8 cellular contexts compared by ENCODE assay signal in the genomic region with DNA sequence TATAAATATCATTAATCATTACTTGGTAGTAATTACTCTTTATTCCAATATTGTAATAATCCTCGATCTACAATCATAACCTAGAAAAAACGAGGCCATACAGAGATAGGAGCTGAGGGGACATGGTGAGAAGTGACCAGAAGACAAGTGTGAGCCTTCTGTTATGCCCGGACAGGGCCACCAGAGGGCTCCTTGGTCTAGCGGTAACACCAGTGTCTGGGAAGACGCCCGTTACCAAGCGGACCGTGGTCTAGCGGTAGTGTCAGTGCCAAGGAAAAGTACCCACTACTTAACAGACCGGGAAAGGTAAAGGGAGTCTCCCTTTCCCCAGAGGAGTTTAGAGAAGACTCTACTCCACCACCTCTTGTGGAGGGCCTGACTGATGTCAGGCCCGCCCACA. TPM values are rescaled to one million over a fixed set of nuclear protein-coding genes. Genes with fewer than 3 reads are reported as not detected.
DNase-seq lines count a peak whose midpoint lies in the region; ATAC-seq and TF ChIP-seq lines count a peak whose summit lies in the region.
"Not testable (repeated sequence)": the region's sequence is repeated elsewhere in the genome, so short reads cannot be mapped to it uniquely, and the experiment has no call there.

No MANE protein-coding gene starts in this region.

- WGBS in H9 (ENCODE audit: extremely low coverage, insufficient read length, low lambda C conversion rate): no CpG with 5 or more reads among the region's 11 CpGs
- whole genome bisulfite sequencing in heart left ventricle, 4 donors: 72 to 91% (median 80%) methylated on average over 11 of the region's 11 CpGs
- 65 to 85% methylated on average over 11 of the region's 11 CpGs for WGBS in thyroid gland, 2 donors

- H2AK5ac ChIP-seq in H9 (ENCODE audit: insufficient read length, low read length): not testable (repeated sequence)

- H3K9me2 ChIP-seq in OCI-LY1 (ENCODE audit: low read depth, low read length): not testable (repeated sequence)

- not testable (repeated sequence) for H4K20me1 ChIP-seq in H9 (ENCODE audit: control insufficient read depth, insufficient read depth, insufficient read length); OCI-LY1 (ENCODE audit: insufficient read depth, low read length)

- not testable (repeated sequence) for H2BK12ac ChIP-seq in H9 (ENCODE audit: insufficient read length, low read depth, low read length)

- H2BK5ac ChIP-seq in H9 (ENCODE audit: insufficient read length, low read length): not testable (repeated sequence)

- H3K79me1 ChIP-seq in H9 (ENCODE audit: insufficient read depth, low read depth, low read length, poor library complexity, severe bottlenecking): not testable (repeated sequence)

- not testable (repeated sequence) for H3K4me1 ChIP-seq in H9 (ENCODE audit: insufficient read depth, low read length); OCI-LY1 (ENCODE audit: insufficient read depth, low read length, severe bottlenecking); heart left ventricle; thyroid gland

- not testable (repeated sequence) for TF ChIP-seq POLR2A in heart left ventricle (IDR thresholded peaks at IDR 0.05); thyroid gland (IDR thresholded peaks at IDR 0.05)

- not testable (repeated sequence) for H2AFZ ChIP-seq in H9 (ENCODE audit: low read length); OCI-LY1 (ENCODE audit: low read length)

- H3K27ac Mint-ChIP-seq in H9; neural crest cell (ENCODE audit: unreplicated experiment): not testable (repeated sequence)

- not testable (repeated sequence) for H2BK120ac ChIP-seq in H9 (ENCODE audit: low read depth, low read length, poor library complexity, severe bottlenecking)

- H4K8ac ChIP-seq in H9 (replicated peaks; ENCODE audit: insufficient read length, low read depth, low read length): not testable (repeated sequence)

- peak; percentile 32 for DNase-seq in H9
- DNase-seq in activated CD8-positive, alpha-beta memory T cell treated with anti-CD3 and anti-CD28 coated beads for 24 hours: peak; percentile 45
- peak; percentile 30 for DNase-seq in dermis blood vessel endothelial cell
- DNase-seq in heart left ventricle: peak in 1 of 5 donors; percentile 45
- not testable (repeated sequence) for DNase-seq in neural crest cell (ENCODE audit: low read depth, low spot score)
- peak; percentile 50 to 65 for DNase-seq in thyroid gland

- not testable (repeated sequence) for H4K91ac ChIP-seq in H9 (ENCODE audit: insufficient read length, low read depth, low read length)

- H4K5ac ChIP-seq in H9 (ENCODE audit: insufficient read length, low read depth, low read length): not testable (repeated sequence)

- H3K27ac ChIP-seq in C4-2B; H9 (ENCODE audit: insufficient read length, low read depth, low read length); OCI-LY1 (ENCODE audit: low read depth, low read length, poor library complexity, severe bottlenecking); heart left ventricle; thyroid gland: not testable (repeated sequence)

- H3K4me1 Mint-ChIP-seq in H9, neural crest cell: not testable (repeated sequence)

- not testable (repeated sequence) for ATAC-seq in heart left ventricle

- peaks cover 22% of the 10 kb centered on the region for H3K27me3 Mint-ChIP-seq in H9 (ENCODE audit: low read depth)
- H3K27me3 Mint-ChIP-seq in neural crest cell (ENCODE audit: low read depth): not testable (repeated sequence)

- not testable (repeated sequence) for H3K14ac ChIP-seq in H9 (ENCODE audit: insufficient read depth, low read length)

- H3K56ac ChIP-seq in H9 (ENCODE audit: insufficient read length, low read depth, low read length): not testable (repeated sequence)

- TF ChIP-seq CTCF in C4-2B (conservative IDR thresholded peaks at IDR 0.05) (peak; percentile 37), H9 (conservative IDR thresholded peaks at IDR 0.05) (peak; percentile 67), OCI-LY1 (IDR thresholded peaks at IDR 0.05; ENCODE audit: low read length) (peak; percentile 22; the same call in 1 of the 2 replicates), heart left ventricle (IDR thresholded peaks at IDR 0.05) (peak in 8 of 12 donors; percentile 5 to 40 (median 26)), neural crest cell (conservative IDR thresholded peaks at IDR 0.05) (peak; percentile 53), thyroid gland (IDR thresholded peaks at IDR 0.05) (peak in 4 of 6 experiments; percentile 9 to 29 (median 18))

- not testable (repeated sequence) for H3K4me2 ChIP-seq in H9 (ENCODE audit: insufficient read depth, insufficient read length, low read length); OCI-LY1 (ENCODE audit: low read length)

- not testable (repeated sequence) for H3K4me3 ChIP-seq in OCI-LY1 (ENCODE audit: low read depth, low read length, poor library complexity, severe bottlenecking); heart left ventricle; thyroid gland (replicated peaks in 1 of 3)

- H3K4ac ChIP-seq in H9 (ENCODE audit: low read depth, low read length): not testable (repeated sequence)

- H3K9me3 ChIP-seq in H9 (ENCODE audit: control insufficient read depth, low read depth, low read length); thyroid gland: not testable (repeated sequence)
- H3K9me3 ChIP-seq in OCI-LY1 (ENCODE audit: low read length) (peaks cover 11% of the 10 kb centered on the region; the same call in 1 of the 2 replicates), heart left ventricle (peaks cover 0 to 31% (median 16%) of the 10 kb centered on the region in 12 donors)

- H3K9me3 Mint-ChIP-seq in H9 (peaks cover 47 to 54% of the 10 kb centered on the region in 2 experiments), neural crest cell (peaks cover 11% of the 10 kb centered on the region)

- not testable (repeated sequence) for H3F3A ChIP-seq in OCI-LY1 (ENCODE audit: insufficient read depth, low read length)

- intact Hi-C loops in heart left ventricle (cut with DNase I); thyroid gland (cut with DNase I): not testable (repeated sequence)

- H3K27me3 ChIP-seq in H9 (ENCODE audit: insufficient read depth, low read length); OCI-LY1 (ENCODE audit: insufficient read depth, low read length); heart left ventricle; thyroid gland: not testable (repeated sequence)

- H3K9ac ChIP-seq in H9 (ENCODE audit: extremely low read depth, insufficient read length, low read length); OCI-LY1 (ENCODE audit: low read length): not testable (repeated sequence)

- not testable (repeated sequence) for H3K18ac ChIP-seq in H9 (ENCODE audit: insufficient read length, low read depth, low read length)

- not testable (repeated sequence) for H3T11ph ChIP-seq in H9 (ENCODE audit: low read length)

- not testable (repeated sequence) for H3K36me3 ChIP-seq in OCI-LY1 (ENCODE audit: insufficient read depth, low read length); thyroid gland
- H3K36me3 ChIP-seq in heart left ventricle: peaks cover 0 to 28% (median 0%) of the 10 kb centered on the region in 9 donors

- not testable (repeated sequence) for H3K23me2 ChIP-seq in H9 (ENCODE audit: insufficient read length, low read depth, low read length, poor library complexity, severe bottlenecking)

- not testable (repeated sequence) for H3K79me2 ChIP-seq in H9 (ENCODE audit: insufficient read depth, low read length); OCI-LY1 (ENCODE audit: insufficient read depth, low read length)

- not testable (repeated sequence) for H2BK20ac ChIP-seq in H9 (ENCODE audit: low read depth, low read length, poor library complexity, severe bottlenecking)

- H3K36me3 Mint-ChIP-seq in H9 (ENCODE audit: insufficient read depth in 1 of 3, low read depth in 3 of 3) (peaks cover 0 to 25% (median 23%) of the 10 kb centered on the region in 3 experiments; a peak in 5 of 7 replicates), neural crest cell (ENCODE audit: low read depth) (peaks cover 36% of the 10 kb centered on the region)

- not testable (repeated sequence) for H2BK15ac ChIP-seq in H9 (ENCODE audit: low read depth, low read length)

- H3K23ac ChIP-seq in H9 (ENCODE audit: insufficient read length, low read depth, low read length): not testable (repeated sequence)

- H3K4me3 Mint-ChIP-seq in H9, neural crest cell: not testable (repeated sequence)

RNA-seq across cellular contexts. Expression of gene GPC1, which starts 59.5 kb away (rescaled TPM):
- total RNA-seq in H9 (2021) (39.4 and 44.0 TPM in 2 replicates), dermis blood vessel endothelial cell (8.3 and 11.3 TPM in 2 replicates), heart left ventricle (100 to 1,000 TPM; 131 to 316 (median 193) TPM), neural crest cell (88.6 and 89.9 TPM in 2 replicates), thyroid gland (10 to 100 TPM; 14.1 to 35.5 (median 26.8) TPM)
- polyA plus RNA-seq in heart left ventricle: 100 to 1,000 TPM; 134 to 209 TPM
